In genomic region chr6:1621328-1621701, GRCh38 we compare ENCODE assay signal across 32 cellular contexts. TPM values are rescaled to one million over a fixed set of nuclear protein-coding genes. Genes with fewer than 3 reads are reported as not detected.
DNase-seq lines count a peak whose midpoint lies in the region; ATAC-seq and TF ChIP-seq lines count a peak whose summit lies in the region.
"Had no signal": no experiment of that assay in that cellular context is flagged by ENCODE, and none has a peak within 500 bp of the region (broad histone marks: within the 10 kb centered on the region; RNA-seq: fewer than 3 reads in every experiment).

No MANE protein-coding gene starts in this region.

- H3K4me1 ChIP-seq in iPS-15b (ENCODE audit: control insufficient read depth, insufficient read depth, low read length) = peaks cover 4% of the 10 kb centered on the region
- H3K4me1 ChIP-seq in aorta (ENCODE audit: control insufficient read depth in 1 of 2, insufficient read depth in 2 of 2, low read length in 2 of 2) = no peaks in the 10 kb centered on the region
- H3K4me1 ChIP-seq in effector memory CD4-positive, alpha-beta T cell (ENCODE audit: control insufficient read depth, insufficient read depth, low read length, poor library complexity, severe bottlenecking) = peaks cover 10% of the 10 kb centered on the region

- intact Hi-C loops in aorta (cut with DNase I) = loop anchor here (5.0 to 10.0 kb wide), 2 partner anchors 183 to 576 kb away; no protein-coding TSS in a partner anchor

- H3K27ac ChIP-seq in aorta (ENCODE audit: low read depth in 1 of 2, low read length in 2 of 2) = peak overlapping the region; percentile 99
- H3K27ac ChIP-seq in effector memory CD4-positive, alpha-beta T cell (ENCODE audit: insufficient read depth, low read length, poor library complexity, severe bottlenecking) = no peak overlapping the region
- H3K27ac ChIP-seq: 22Rv1, body of pancreas, upper lobe of right lung had no signal

- H3K4me3 ChIP-seq in iPS-15b (ENCODE audit: low read depth, low read length) (peak overlapping the region; percentile 41), aorta (ENCODE audit: low read length in 2 of 2) (no peak overlapping the region)
- H3K4me3 ChIP-seq in effector memory CD4-positive, alpha-beta T cell (ENCODE audit: insufficient read depth, low read depth, low read length, poor library complexity, severe bottlenecking) = no peak overlapping the region
- H3K4me3 ChIP-seq: body of pancreas, MG63, upper lobe of right lung had no signal

- H3K36me3 Mint-ChIP-seq in neural crest cell (ENCODE audit: low read depth) = no peaks in the 10 kb centered on the region

- no peak overlapping the region for H3K9ac ChIP-seq in iPS-15b (ENCODE audit: low read depth, low read length)
- H3K9ac ChIP-seq: SK-N-SH had no signal

- WGBS in aorta, 2 donors = 5 to 21% methylated on average over 24 of the region's 24 CpGs

- H3K4me1 Mint-ChIP-seq in neural crest cell = peaks cover 26% of the 10 kb centered on the region

- H3K36me3 ChIP-seq in iPS-15b (ENCODE audit: control insufficient read depth, insufficient read depth, low read length) (no peaks in the 10 kb centered on the region), aorta (ENCODE audit: control insufficient read depth in 1 of 2, insufficient read depth in 2 of 2, low read length in 1 of 2) (no peaks in the 10 kb centered on the region)
- H3K36me3 ChIP-seq in effector memory CD4-positive, alpha-beta T cell (ENCODE audit: control insufficient read depth, insufficient read depth, low read length) = no peaks in the 10 kb centered on the region
- H3K36me3 ChIP-seq: MG63, upper lobe of right lung had no signal

- H3K9me3 Mint-ChIP-seq in neural crest cell = no peaks in the 10 kb centered on the region
- H3K9me3 Mint-ChIP-seq: activated B cell treated with CpG ODN at 0.5 μM for 24 hours; activated T-cell treated with anti-CD3 and anti-CD28 coated beads, Interleukin-2, amount 50 U/mL, for 4 hours; central memory CD8-positive, alpha-beta T cell; memory B cell; stimulated activated effector memory CD8-positive, alpha-beta T cell treated with anti-CD3 and anti-CD28 coated beads, Interleukin-12 subunit alpha, Interleukin-12 subunit beta, amount 100 ng/mL, for 72 hours had no signal

- ATAC-seq in aorta (ENCODE audit: low FRiP score) (no peak), GM21381 (IDR thresholded peaks at IDR 0.05; ENCODE audit: unreplicated experiment) (no peak), HG03095 (IDR thresholded peaks at IDR 0.05; ENCODE audit: unreplicated experiment) (no peak)
- ATAC-seq: activated T-cell treated with anti-CD3 and anti-CD28 coated beads, Interleukin-2, amount 50 U/mL, for 4 hours; body of pancreas; left lobe of liver; PC-3; stimulated activated effector memory CD8-positive, alpha-beta T cell treated with anti-CD3 and anti-CD28 coated beads, Interleukin-12 subunit alpha, Interleukin-12 subunit beta, amount 100 ng/mL, for 72 hours had no signal

- TF ChIP-seq CTCF in neural crest cell (conservative IDR thresholded peaks at IDR 0.05) = no peak

- H3K27me3 Mint-ChIP-seq in neural crest cell (ENCODE audit: low read depth) = peaks cover 97% of the 10 kb centered on the region

- no peaks in the 10 kb centered on the region for H3K9me3 ChIP-seq in iPS-15b (ENCODE audit: control insufficient read depth, insufficient read depth, low read length)
- H3K9me3 ChIP-seq in aorta (ENCODE audit: control insufficient read depth, low read length) = no peaks in the 10 kb centered on the region
- H3K9me3 ChIP-seq in effector memory CD4-positive, alpha-beta T cell (ENCODE audit: control insufficient read depth, low read length) = no peaks in the 10 kb centered on the region
- H3K9me3 ChIP-seq: body of pancreas, MG63, SK-N-SH, upper lobe of right lung had no signal

- H3K4me3 Mint-ChIP-seq in neural crest cell = peak overlapping the region; percentile 47
- H3K4me3 Mint-ChIP-seq: activated B cell treated with CpG ODN at 0.5 μM for 24 hours; activated T-cell treated with anti-CD3 and anti-CD28 coated beads, Interleukin-2, amount 50 U/mL, for 4 hours; central memory CD8-positive, alpha-beta T cell; memory B cell; stimulated activated effector memory CD8-positive, alpha-beta T cell treated with anti-CD3 and anti-CD28 coated beads, Interleukin-12 subunit alpha, Interleukin-12 subunit beta, amount 100 ng/mL, for 72 hours had no signal

- peaks cover 99% of the 10 kb centered on the region for H3K27me3 ChIP-seq in iPS-15b (ENCODE audit: control insufficient read depth, insufficient read depth, low read length)
- H3K27me3 ChIP-seq in aorta (ENCODE audit: control insufficient read depth in 1 of 2, insufficient read depth in 2 of 2, low read length in 1 of 2) = no peaks in the 10 kb centered on the region
- H3K27me3 ChIP-seq in effector memory CD4-positive, alpha-beta T cell (replicated peaks; ENCODE audit: control insufficient read depth, insufficient read depth, low read length, poor library complexity, severe bottlenecking) = peaks cover 52% of the 10 kb centered on the region
- H3K27me3 ChIP-seq: body of pancreas, MG63 had no signal

- no peak overlapping the region for H3K27ac Mint-ChIP-seq in neural crest cell (ENCODE audit: unreplicated experiment)
- H3K27ac Mint-ChIP-seq: activated B cell treated with CpG ODN at 0.5 μM for 24 hours; CD14-positive monocyte; memory B cell; stimulated activated effector memory CD8-positive, alpha-beta T cell treated with anti-CD3 and anti-CD28 coated beads, Interleukin-12 subunit alpha, Interleukin-12 subunit beta, amount 100 ng/mL, for 72 hours had no signal

- DNase-seq in activated effector memory CD4-positive, alpha-beta T cell treated with anti-CD3 and anti-CD28 coated beads, Interleukin-2, amount 50 U/mL, for 16 hours = peak; percentile 28
- no peak for DNase-seq in activated effector memory CD4-positive, alpha-beta T cell treated with Interleukin-2 at 50 U/mL for 16 hours
- DNase-seq in neural crest cell (ENCODE audit: low read depth, low spot score) (no peak), aorta (no peak)
- DNase-seq in effector memory CD4-positive, alpha-beta T cell = no peak
- DNase-seq: activated B cell treated with CpG ODN at 0.5 μM for 24 hours; activated naive CD4-positive, alpha-beta T cell treated with Interleukin-2 at 50 U/mL for 16 hours; activated T-cell treated with anti-CD3 and anti-CD28 coated beads, Interleukin-2, amount 50 U/mL, for 4 hours; body of pancreas; Calu3; DMS79; GDM1; KG1; MG63; NCI-H1105 treated with DMSO at 0.1 percent for 48 hours; NCI-H2029; NCI-H524; NK-92 treated with Interleukin-12 subunit alpha and Interleukin-12 subunit beta, amount 100 ng/mL, for 24 hours; PC-3; SK-N-SH; stimulated activated CD4-positive, alpha-beta T cell treated with anti-CD3 and anti-CD28 coated beads, Interleukin-4, amount 100 ng/mL, for 4 hours; upper lobe of right lung had no signal

RNA-seq across cellular contexts. Expression of gene FOXC1, which starts 11.6 kb away (rescaled TPM):
- total RNA-seq in neural crest cell = 1.7 and 1.8 TPM in 2 replicates
- 100 to 1,000 TPM in 1 of 2 donors, 10 to 100 TPM in 1; 88.8 to 134 TPM for total RNA-seq in aorta
- 10 to 100 TPM; 18.5 to 52.5 TPM for polyA plus RNA-seq in aorta
- total RNA-seq: T-helper 1 cell treated with Interleukin-12 subunit alpha and Interleukin-12 subunit beta and Interleukin-4 antibody, amounts not matched to agents 30 ng/mL and 1 ng/mL, for 36 hours had no signal
- polyA plus RNA-seq: CD14-positive monocyte had no signal

Comparison
In these comparisons a context has a peak if more than half of its experiments do, and no peak if none do; other contexts are left out.
1. RNA of gene FOXC1, which starts 11.6 kb away (total RNA-seq): 88.8 to 134 TPM in aorta; 1.7 to 1.8 TPM in neural crest cell; every median in the first group is over 10 times any median in the second.